8 cellular contexts compared by ENCODE assay signal in the genomic region with DNA sequence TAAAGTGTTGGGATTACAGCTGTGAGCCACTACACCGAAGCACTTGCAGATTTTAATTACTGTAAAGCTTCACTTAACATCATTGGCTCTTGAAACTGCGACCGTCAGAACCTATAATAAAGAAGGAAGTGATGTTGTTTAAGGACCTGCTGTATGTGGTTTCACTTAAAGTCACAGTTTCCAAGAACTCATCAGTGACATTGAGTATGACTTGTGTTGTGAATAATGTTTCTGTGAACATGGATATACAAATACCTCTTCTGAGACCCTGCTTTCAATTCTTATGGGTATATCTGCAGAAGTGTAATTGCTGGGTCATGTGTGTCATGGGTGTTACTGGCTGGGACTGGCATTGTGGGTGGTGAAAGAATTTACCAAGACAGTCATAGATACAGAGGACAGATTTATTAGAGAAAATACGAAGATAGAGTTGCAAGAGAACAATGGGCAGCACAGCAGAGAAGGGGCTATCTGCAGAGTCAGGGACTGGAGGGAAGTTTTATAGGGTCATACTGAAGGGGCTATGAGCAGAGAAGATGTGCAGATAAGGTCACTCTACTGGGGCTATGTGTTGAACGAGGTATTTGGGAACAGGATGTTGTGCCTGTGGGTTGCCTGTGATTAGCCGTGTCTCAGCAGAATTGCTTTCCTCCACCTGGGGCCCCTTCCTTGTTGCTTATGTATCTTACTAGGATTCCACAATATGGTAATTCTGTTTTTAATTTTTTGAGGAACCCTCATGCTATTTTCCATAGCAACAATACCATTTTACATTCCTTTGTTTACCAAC. TPM values are rescaled to one million over a fixed set of nuclear protein-coding genes. Genes with fewer than 3 reads are reported as not detected.
DNase-seq lines count a peak whose midpoint lies in the region; ATAC-seq and TF ChIP-seq lines count a peak whose summit lies in the region.

No MANE protein-coding gene starts in this region.

- in situ Hi-C loops in mammary epithelial cell (cut with MboI; ENCODE audit: low sequenced_read_pairs in 2 of 2): no loop called here

- H3K4me3 ChIP-seq in OCI-LY3 (ENCODE audit: low read length) (peak overlapping the region; percentile 67), mammary epithelial cell (replicated peaks in 1 of 3; ENCODE audit: insufficient read depth in 1 of 3, low read depth in 2 of 3, low read length in 3 of 3) (no peak overlapping the region)

- H3K4me1 ChIP-seq in OCI-LY3 (ENCODE audit: low read length): peaks cover 42% of the 10 kb centered on the region
- peaks cover 5% of the 10 kb centered on the region for H3K4me1 ChIP-seq in mammary epithelial cell (ENCODE audit: insufficient read depth, low read length)

- peak overlapping the region; percentile 85 for H3K4me2 ChIP-seq in OCI-LY3 (ENCODE audit: low read length)
- no peak overlapping the region for H3K4me2 ChIP-seq in mammary epithelial cell (ENCODE audit: insufficient read depth, low read depth, low read length)

- intact Hi-C loops in mammary epithelial cell (cut with micrococcal nuclease): no loop called here

- H3K27me3 ChIP-seq in OCI-LY3 (ENCODE audit: low read depth, low read length) (no peaks in the 10 kb centered on the region), mammary epithelial cell (ENCODE audit: insufficient read depth, low read length) (no peaks in the 10 kb centered on the region)

- H3K9ac ChIP-seq in OCI-LY3 (ENCODE audit: low read length) (peak overlapping the region; percentile 53), mammary epithelial cell (ENCODE audit: insufficient read depth, low read length) (no peak overlapping the region)

- TF ChIP-seq CTCF in OCI-LY3 (IDR thresholded peaks at IDR 0.05; ENCODE audit: low read depth, low read length) (no peak), mammary epithelial cell (conservative IDR thresholded peaks at IDR 0.05 in 1 of 2, IDR thresholded peaks at IDR 0.05 in 1 of 2; ENCODE audit: extremely low read depth in 1 of 2, insufficient read depth in 1 of 2, low read depth in 1 of 2, low read length in 2 of 2) (no peak)

- no peaks in the 10 kb centered on the region for H3K36me3 ChIP-seq in OCI-LY3 (replicated peaks; ENCODE audit: low read depth, low read length)
- H3K36me3 ChIP-seq in mammary epithelial cell (ENCODE audit: insufficient read depth, low read length): no peaks in the 10 kb centered on the region

- peak; percentile 67 for ATAC-seq in activated CD8-positive, alpha-beta memory T cell treated with anti-CD3 and anti-CD28 coated beads, Interleukin-2, amount 10 ng/mL, durations not matched to agents 7 days and 5 days
- ATAC-seq in HG02970 (IDR thresholded peaks at IDR 0.05; ENCODE audit: low FRiP score, unreplicated experiment): peak; percentile 36
- ATAC-seq in stimulated activated effector memory CD8-positive, alpha-beta T cell treated with anti-CD3 and anti-CD28 coated beads, Interleukin-12 subunit alpha, Interleukin-12 subunit beta, amount 100 ng/mL, for 72 hours: peak; percentile 88

- H3K9me3 ChIP-seq in OCI-LY3 (ENCODE audit: insufficient read depth, low read length): no peaks in the 10 kb centered on the region
- H3K9me3 ChIP-seq in mammary epithelial cell (replicated peaks; ENCODE audit: insufficient read depth, low read length): no peaks in the 10 kb centered on the region

- dilution Hi-C loops in mammary epithelial cell (cut with HindIII; ENCODE audit: low sequenced_read_pairs): no loop called here

- peak overlapping the region; percentile 97 for H3K27ac Mint-ChIP-seq in activated CD8-positive, alpha-beta memory T cell treated with anti-CD3 and anti-CD28 coated beads, Interleukin-2, amount 10 ng/mL, durations not matched to agents 7 days and 5 days
- peak overlapping the region; percentile 92 for H3K27ac Mint-ChIP-seq in stimulated activated effector memory CD8-positive, alpha-beta T cell treated with anti-CD3 and anti-CD28 coated beads, Interleukin-12 subunit alpha, Interleukin-12 subunit beta, amount 100 ng/mL, for 72 hours

- peak overlapping the region; percentile 73 for H3K4me3 Mint-ChIP-seq in activated CD8-positive, alpha-beta memory T cell treated with anti-CD3 and anti-CD28 coated beads, Interleukin-2, amount 10 ng/mL, durations not matched to agents 7 days and 5 days
- peak overlapping the region; percentile 64 for H3K4me3 Mint-ChIP-seq in stimulated activated effector memory CD8-positive, alpha-beta T cell treated with anti-CD3 and anti-CD28 coated beads, Interleukin-12 subunit alpha, Interleukin-12 subunit beta, amount 100 ng/mL, for 72 hours

- H3K27ac ChIP-seq in OCI-LY3 (ENCODE audit: low read length) (peak overlapping the region; percentile 84), mammary epithelial cell (ENCODE audit: insufficient read depth, low read depth, low read length) (no peak overlapping the region)

- peaks cover 54% of the 10 kb centered on the region for H3K79me2 ChIP-seq in OCI-LY3 (ENCODE audit: low read length)
- H3K79me2 ChIP-seq in mammary epithelial cell (ENCODE audit: insufficient read depth, low read length): peaks cover 49% of the 10 kb centered on the region

- no peaks in the 10 kb centered on the region for H3K27me3 Mint-ChIP-seq in activated CD8-positive, alpha-beta memory T cell treated with anti-CD3 and anti-CD28 coated beads, Interleukin-2, amount 10 ng/mL, durations not matched to agents 7 days and 5 days

- H4K20me1 ChIP-seq in OCI-LY3 (ENCODE audit: insufficient read depth, low read length): no peaks in the 10 kb centered on the region
- no peaks in the 10 kb centered on the region for H4K20me1 ChIP-seq in mammary epithelial cell (ENCODE audit: insufficient read depth, low read length)

- BruUV-seq in mammary epithelial cell (replicated peaks; lab: Mats Ljungman, UMichigan): no TSS peak

- H3K9me3 Mint-ChIP-seq in activated CD8-positive, alpha-beta memory T cell treated with anti-CD3 and anti-CD28 coated beads, Interleukin-2, amount 10 ng/mL, durations not matched to agents 7 days and 5 days (ENCODE audit: low read depth): no peaks in the 10 kb centered on the region
- H3K9me3 Mint-ChIP-seq in stimulated activated effector memory CD8-positive, alpha-beta T cell treated with anti-CD3 and anti-CD28 coated beads, Interleukin-12 subunit alpha, Interleukin-12 subunit beta, amount 100 ng/mL, for 72 hours: no peaks in the 10 kb centered on the region

- WGBS in mammary epithelial cell (ENCODE audit: low coverage, missing lambda C conversion rate): 85% methylated on average over 6 of the region's 6 CpGs

- DNase-seq in activated CD8-positive, alpha-beta memory T cell treated with anti-CD3 and anti-CD28 coated beads, Interleukin-2, amount 10 ng/mL, durations not matched to agents 7 days and 5 days: peak; percentile 53
- no peak for DNase-seq in activated CD8-positive, alpha-beta memory T cell treated with anti-CD3 and anti-CD28 coated beads, Interleukin-2, amount 50 U/mL, for 4 hours
- DNase-seq in stimulated activated effector memory CD8-positive, alpha-beta T cell treated with anti-CD3 and anti-CD28 coated beads, Interleukin-12 subunit alpha, Interleukin-12 subunit beta, amount 100 ng/mL, for 72 hours (ENCODE audit: low spot score in 2 of 2): peak; percentile 12 to 64
- DNase-seq in NCI-H1105 treated with DMSO at 0.1 percent for 48 hours (lab: John Stamatoyannopoulos, UW): no peak
- no peak for DNase-seq in mammary epithelial cell
- DNase-seq in effector CD4-positive, alpha-beta T cell: no peak

- peaks cover 15% of the 10 kb centered on the region for H3K36me3 Mint-ChIP-seq in activated CD8-positive, alpha-beta memory T cell treated with anti-CD3 and anti-CD28 coated beads, Interleukin-2, amount 10 ng/mL, durations not matched to agents 7 days and 5 days
- peaks cover 25% of the 10 kb centered on the region for H3K36me3 Mint-ChIP-seq in stimulated activated effector memory CD8-positive, alpha-beta T cell treated with anti-CD3 and anti-CD28 coated beads, Interleukin-12 subunit alpha, Interleukin-12 subunit beta, amount 100 ng/mL, for 72 hours

- H3K4me1 Mint-ChIP-seq in activated CD8-positive, alpha-beta memory T cell treated with anti-CD3 and anti-CD28 coated beads, Interleukin-2, amount 10 ng/mL, durations not matched to agents 7 days and 5 days: peaks cover 55% of the 10 kb centered on the region
- H3K4me1 Mint-ChIP-seq in stimulated activated effector memory CD8-positive, alpha-beta T cell treated with anti-CD3 and anti-CD28 coated beads, Interleukin-12 subunit alpha, Interleukin-12 subunit beta, amount 100 ng/mL, for 72 hours: peaks cover 53% of the 10 kb centered on the region

- CTCF ChIA-PET in activated CD8-positive, alpha-beta memory T cell treated with anti-CD3 and anti-CD28 coated beads, Interleukin-2, amount 10 ng/mL, durations not matched to agents 7 days and 5 days (lab: Charles Lee): interaction anchor here (0.7 to 1.4 kb wide), 3 partner anchors 41 to 90 kb away, joined by 3 to 5 read pairs (median 4); no protein-coding TSS in a partner anchor
- CTCF ChIA-PET in mammary epithelial cell (lab: Charles Lee; ENCODE audit: low non-redundant PET): no interaction called here

- H2AFZ ChIP-seq in OCI-LY3 (ENCODE audit: low read depth, low read length) (no peak overlapping the region), mammary epithelial cell (ENCODE audit: low read depth, low read length) (no peak overlapping the region)

RNA-seq across cellular contexts. Expression of a gene that starts 4.5 kb away (rescaled TPM):
- 10 to 100 TPM; 83.1 to 97.3 TPM for total RNA-seq in activated CD8-positive, alpha-beta memory T cell treated with anti-CD3 and anti-CD28 coated beads, Interleukin-2, amount 10 ng/mL, durations not matched to agents 7 days and 5 days
- 10 to 100 TPM; 75.3 to 75.8 TPM for total RNA-seq in mammary epithelial cell
- 22.6 TPM for polyA plus RNA-seq in mammary epithelial cell
- polyA minus RNA-seq in mammary epithelial cell: 15.2 TPM

RNA-seq across cellular contexts. Expression of a gene that starts 4.7 kb away (rescaled TPM):
- total RNA-seq in activated CD8-positive, alpha-beta memory T cell treated with anti-CD3 and anti-CD28 coated beads, Interleukin-2, amount 10 ng/mL, durations not matched to agents 7 days and 5 days: 10 to 100 TPM; 29.7 to 49.8 TPM
- total RNA-seq in mammary epithelial cell: 10 to 100 TPM; 29.3 to 45.1 TPM
- polyA plus RNA-seq in mammary epithelial cell: 33.3 TPM
- 18.9 TPM for polyA minus RNA-seq in mammary epithelial cell

RNA-seq across cellular contexts. Expression of a gene that starts 43.7 kb away (rescaled TPM):
- 10 to 100 TPM in 1 of 2 experiments, 1 to 10 TPM in 1; 9.5 to 13.3 TPM for total RNA-seq in activated CD8-positive, alpha-beta memory T cell treated with anti-CD3 and anti-CD28 coated beads, Interleukin-2, amount 10 ng/mL, durations not matched to agents 7 days and 5 days
- total RNA-seq in mammary epithelial cell: 1 to 10 TPM; 3.3 to 7.8 TPM
- polyA plus RNA-seq in mammary epithelial cell: 5.3 TPM
- polyA minus RNA-seq in mammary epithelial cell: 51.2 TPM

RNA-seq across cellular contexts. Expression of a gene that starts 46.4 kb away (rescaled TPM):
- total RNA-seq in activated CD8-positive, alpha-beta memory T cell treated with anti-CD3 and anti-CD28 coated beads, Interleukin-2, amount 10 ng/mL, durations not matched to agents 7 days and 5 days: 10 to 100 TPM; 80.1 to 92.7 TPM
- 10 to 100 TPM; 41.5 to 59.4 TPM for total RNA-seq in mammary epithelial cell
- 68.7 TPM for polyA plus RNA-seq in mammary epithelial cell
- polyA minus RNA-seq in mammary epithelial cell: 83.4 TPM

Comparison
In these comparisons a context has a peak if more than half of its experiments do, and no peak if none do; other contexts are left out.
1. DNase-seq: peak in activated CD8-positive, alpha-beta memory T cell treated with anti-CD3 and anti-CD28 coated beads, Interleukin-2, amount 10 ng/mL, durations not matched to agents 7 days and 5 days (single experiment) and stimulated activated effector memory CD8-positive, alpha-beta T cell treated with anti-CD3 and anti-CD28 coated beads, Interleukin-12 subunit alpha, Interleukin-12 subunit beta, amount 100 ng/mL, for 72 hours (2 of 2); none in activated CD8-positive, alpha-beta memory T cell treated with anti-CD3 and anti-CD28 coated beads, Interleukin-2, amount 50 U/mL, for 4 hours (single experiment), NCI-H1105 treated with DMSO at 0.1 percent for 48 hours (single experiment), mammary epithelial cell (single experiment) and effector CD4-positive, alpha-beta T cell (single experiment).
2. ATAC-seq: peak in every context shown above with its lines; median percentile 88 in stimulated activated effector memory CD8-positive, alpha-beta T cell treated with anti-CD3 and anti-CD28 coated beads, Interleukin-12 subunit alpha, Interleukin-12 subunit beta, amount 100 ng/mL, for 72 hours; 67 in activated CD8-positive, alpha-beta memory T cell treated with anti-CD3 and anti-CD28 coated beads, Interleukin-2, amount 10 ng/mL, durations not matched to agents 7 days and 5 days; 36 in HG02970.